ENCODE assay signal across 8 cellular contexts in the genomic region with DNA sequence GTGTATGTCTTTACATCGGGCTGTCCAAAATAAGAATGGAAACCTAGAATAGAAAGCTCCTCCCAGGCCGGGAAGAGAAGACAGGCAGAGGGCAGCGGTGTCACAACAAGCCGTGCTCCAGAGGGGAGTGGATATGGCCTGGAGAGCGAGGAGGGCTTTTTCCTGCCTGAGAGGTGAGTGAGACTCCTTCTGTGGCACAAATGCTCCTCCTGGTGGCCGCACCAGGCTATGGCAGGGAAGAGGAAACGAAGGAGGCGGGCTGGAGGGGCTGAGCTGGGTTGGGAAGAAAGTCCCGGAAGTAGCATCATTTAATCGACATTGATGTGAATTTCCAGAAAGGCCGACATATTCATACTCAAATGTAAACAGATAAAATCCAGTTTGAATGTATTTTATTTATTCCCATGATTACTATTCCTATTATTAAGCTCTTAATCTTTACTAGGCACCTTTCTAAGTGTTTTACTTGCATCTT.
DNase-seq lines count a peak whose midpoint lies in the region; ATAC-seq and TF ChIP-seq lines count a peak whose summit lies in the region.

No MANE protein-coding gene starts in this region.

- no peak overlapping the region for H3K4me3 Mint-ChIP-seq in central memory CD8-positive, alpha-beta T cell

- POLR2A ChIA-PET in HEK293T (lab: Yijun Ruan, JAX): interaction anchor here (0.7 to 2.4 kb wide), 4 partner anchors 12 to 60 kb away, joined by 3 to 7 read pairs (median 4); no protein-coding TSS in a partner anchor

- peaks cover 9% of the 10 kb centered on the region for H3K4me1 Mint-ChIP-seq in central memory CD8-positive, alpha-beta T cell

- peak; percentile 89 for DNase-seq in Ammon's horn (ENCODE audit: low spot score)
- DNase-seq in HEK293T (ENCODE audit: extremely low spot score): peak; percentile 92
- DNase-seq in NCI-H510A (lab: John Stamatoyannopoulos, UW): peak; percentile 84
- DNase-seq in activated CD4-positive, alpha-beta T cell treated with anti-CD3 and anti-CD28 coated beads for 24 hours (ENCODE audit: low read depth in 2 of 2): peak; percentile 71 to 75
- DNase-seq in central memory CD8-positive, alpha-beta T cell (ENCODE audit: low spot score in 2 of 2): peak; percentile 64 to 67
- peak; percentile 93 for DNase-seq in left kidney (ENCODE audit: low read depth, low spot score)
- DNase-seq in stimulated activated CD4-positive, alpha-beta T cell treated with anti-CD3 and anti-CD28 coated beads, Interleukin-4, amount 100 ng/mL, for 24 hours: peak; percentile 85

- peaks cover 57% of the 10 kb centered on the region for H3K27me3 Mint-ChIP-seq in central memory CD8-positive, alpha-beta T cell

- H3K27ac Mint-ChIP-seq in central memory CD8-positive, alpha-beta T cell (ENCODE audit: low read depth): no peak overlapping the region

- no peaks in the 10 kb centered on the region for H3K36me3 Mint-ChIP-seq in central memory CD8-positive, alpha-beta T cell (ENCODE audit: insufficient read depth)

- CTCF ChIA-PET in HEK293T (lab: Yijun Ruan, JAX): interaction anchor here (0.6 to 3.0 kb wide), 33 partner anchors 10 to 352 kb away, joined by 3 to 125 read pairs (median 4); partner anchors contain the start of gene NAXE

- no peaks in the 10 kb centered on the region for H3K9me3 Mint-ChIP-seq in central memory CD8-positive, alpha-beta T cell

- ATAC-seq in central memory CD8-positive, alpha-beta T cell (replicated peaks; ENCODE audit: extremely low read depth, poor library complexity, severe bottlenecking): peak; percentile 54
- no peak for ATAC-seq in GM21447 (IDR thresholded peaks at IDR 0.05; ENCODE audit: unreplicated experiment)

TF ChIP-seq in HEK293T, 16 proteins besides CTCF, POLR2A, EP300 and RAD21:
- no peak for TF ChIP-seq FOXK2 (IDR thresholded peaks at IDR 0.05)
- peak; percentile 73 for TF ChIP-seq ELF4 (IDR thresholded peaks at IDR 0.05)
